ENCODE assay signal across 17 cellular contexts in genomic region chr7:157763279-157764000, GRCh38.
DNase-seq lines count a peak whose midpoint lies in the region; ATAC-seq, FAIRE-seq and TF ChIP-seq lines count a peak whose summit lies in the region.
"Had no signal": no experiment of that assay in that cellular context is flagged by ENCODE, and none has a peak within 500 bp of the region (broad histone marks: within the 10 kb centered on the region; RNA-seq: fewer than 3 reads in every experiment).

No MANE protein-coding gene starts in this region.

- no peaks in the 10 kb centered on the region for H3K4me1 Mint-ChIP-seq in osteocyte (ENCODE audit: unreplicated experiment)

- H3K9me3 ChIP-seq in kidney (ENCODE audit: control insufficient read depth in 1 of 2, low read length in 2 of 2): no peaks in the 10 kb centered on the region
- peaks cover 0 to 10% of the 10 kb centered on the region in 2 donors for H3K9me3 ChIP-seq in neuronal stem cell (replicated peaks in 1 of 2; ENCODE audit: control insufficient read depth in 2 of 2, insufficient read depth in 1 of 2, low read depth in 1 of 2, low read length in 2 of 2)
- no peaks in the 10 kb centered on the region for H3K9me3 ChIP-seq in upper lobe of right lung
- H3K9me3 ChIP-seq: Caco-2 had no signal

- H3K9ac ChIP-seq in kidney (ENCODE audit: low read length in 2 of 2): no peak overlapping the region
- peak overlapping the region; percentile 55 for H3K9ac ChIP-seq in neuronal stem cell (ENCODE audit: low read depth, low read length, poor library complexity)
- H3K9ac ChIP-seq: GM23248 had no signal

- no peak for TF ChIP-seq CTCF in kidney (IDR thresholded peaks at IDR 0.05; ENCODE audit: borderline replicate concordance, extremely low read depth, insufficient read depth)
- no peak for TF ChIP-seq CTCF in upper lobe of right lung (IDR thresholded peaks at IDR 0.05)
- no peak for TF ChIP-seq CTCF in osteocyte (IDR thresholded peaks at IDR 0.05)

- H3K14ac ChIP-seq in neuronal stem cell (ENCODE audit: low read length): no peak overlapping the region

- peak overlapping the region; percentile 18 for H2BK15ac ChIP-seq in neuronal stem cell (ENCODE audit: low read length)

- H3K36me3 ChIP-seq in kidney (ENCODE audit: control insufficient read depth in 1 of 2, insufficient read depth in 2 of 2, low read length in 2 of 2): no peaks in the 10 kb centered on the region
- H3K36me3 ChIP-seq in neuronal stem cell (replicated peaks in 1 of 2; ENCODE audit: control insufficient read depth in 2 of 2, insufficient read depth in 2 of 2, low read length in 2 of 2): no peaks in the 10 kb centered on the region
- no peaks in the 10 kb centered on the region for H3K36me3 ChIP-seq in upper lobe of right lung

- no peak overlapping the region for H3K4me3 Mint-ChIP-seq in osteocyte (ENCODE audit: unreplicated experiment)
- H3K4me3 Mint-ChIP-seq: CD4-positive, alpha-beta memory T cell had no signal

- ATAC-seq in upper lobe of right lung: peak; percentile 16
- no peak for ATAC-seq in HG02610 (IDR thresholded peaks at IDR 0.05; ENCODE audit: unreplicated experiment)
- ATAC-seq in HG03432 (IDR thresholded peaks at IDR 0.05; ENCODE audit: unreplicated experiment): no peak

- H2AK5ac ChIP-seq in neuronal stem cell (ENCODE audit: low read depth, low read length): peak overlapping the region; percentile 33

- H3K9me3 Mint-ChIP-seq in osteocyte (ENCODE audit: unreplicated experiment): peaks cover 14% of the 10 kb centered on the region

- no peaks in the 10 kb centered on the region for H3K79me1 ChIP-seq in neuronal stem cell (ENCODE audit: low read depth, low read length)

- FAIRE-seq in kidney (lab: Jason Lieb, UNC): no peak
- FAIRE-seq: G401.6, GM12892, H1 had no signal

- WGBS in neuronal stem cell (ENCODE audit: extremely low coverage in 2 of 2, insufficient read length in 2 of 2, insufficient replicate concordance in 1 of 2), 2 donors: no CpG with 5 or more reads among the region's 14 CpGs

- no peak overlapping the region for H4K91ac ChIP-seq in neuronal stem cell (ENCODE audit: low read depth, low read length, poor library complexity)

- H3K4me1 ChIP-seq in kidney (ENCODE audit: control insufficient read depth in 1 of 2, insufficient read depth in 1 of 2, low read depth in 1 of 2, low read length in 2 of 2) (no peaks in the 10 kb centered on the region), neuronal stem cell (ENCODE audit: control insufficient read depth in 2 of 2, insufficient read depth in 1 of 2, low read depth in 1 of 2, low read length in 2 of 2) (peaks cover 1 to 7% of the 10 kb centered on the region in 2 donors), upper lobe of right lung (no peaks in the 10 kb centered on the region)
- H3K4me1 ChIP-seq: Caco-2 had no signal

- no peaks in the 10 kb centered on the region for H3K36me3 Mint-ChIP-seq in osteocyte (ENCODE audit: unreplicated experiment)

- H3K4me2 ChIP-seq in neuronal stem cell (ENCODE audit: insufficient read depth, low read length, poor library complexity, severe bottlenecking): no peak overlapping the region

- no peak overlapping the region for H3K27ac Mint-ChIP-seq in osteocyte (ENCODE audit: unreplicated experiment)
- H3K27ac Mint-ChIP-seq: CD4-positive, alpha-beta memory T cell had no signal

- H3K27me3 ChIP-seq in neuronal stem cell (ENCODE audit: control insufficient read depth in 3 of 3, insufficient read depth in 3 of 3, low read depth in 1 of 3, low read length in 3 of 3) (no peaks in the 10 kb centered on the region), upper lobe of right lung (no peaks in the 10 kb centered on the region)

- H3K4me3 ChIP-seq in kidney (ENCODE audit: low read length in 2 of 2) (no peak overlapping the region), neuronal stem cell (ENCODE audit: low read length in 2 of 2) (no peak overlapping the region), upper lobe of right lung (no peak overlapping the region)
- H3K4me3 ChIP-seq: GM23248 had no signal

- peak overlapping the region; percentile 85 for H3K18ac ChIP-seq in neuronal stem cell (ENCODE audit: low read length)

- H3K27ac ChIP-seq in kidney (ENCODE audit: low read depth in 2 of 2, low read length in 2 of 2) (no peak overlapping the region), neuronal stem cell (replicated peaks; ENCODE audit: low read length) (no peak overlapping the region), upper lobe of right lung (no peak overlapping the region)
- H3K27ac ChIP-seq: GM23248 had no signal

- H3K23ac ChIP-seq in neuronal stem cell (ENCODE audit: low read depth, low read length, poor library complexity): peak overlapping the region; percentile 81

- DNase-seq in kidney (peak; percentile 43), neuronal stem cell (ENCODE audit: low spot score) (no peak), upper lobe of right lung (no peak), osteocyte (ENCODE audit: extremely low spot score, unreplicated experiment) (no peak)
- DNase-seq: C1 segment of cervical spinal cord; Caco-2; CD4-positive, alpha-beta memory T cell; DMS153; DND-41; GM23248; H7; HCEC 1CT had no signal

- no peak overlapping the region for H2AFZ ChIP-seq in neuronal stem cell (ENCODE audit: low read length)
- H2AFZ ChIP-seq: GM23248 had no signal

- H3K4ac ChIP-seq in neuronal stem cell (ENCODE audit: low read length): no peak overlapping the region

- no peak overlapping the region for H2BK120ac ChIP-seq in neuronal stem cell (ENCODE audit: low read depth, low read length)

- H2BK5ac ChIP-seq in neuronal stem cell (ENCODE audit: low read length): no peak overlapping the region

- H3K27me3 Mint-ChIP-seq in osteocyte (ENCODE audit: unreplicated experiment): no peaks in the 10 kb centered on the region

- no peak overlapping the region for H2BK12ac ChIP-seq in neuronal stem cell (ENCODE audit: low read length)

- intact Hi-C loops in kidney (cut with DNase I): no loop called here
- intact Hi-C loops in upper lobe of right lung (cut with DNase I): no loop called here

- H4K8ac ChIP-seq in neuronal stem cell (ENCODE audit: low read depth, low read length): no peak overlapping the region
